Comparison of ENCODE assay signal across 1 cellular context in the genomic region with DNA sequence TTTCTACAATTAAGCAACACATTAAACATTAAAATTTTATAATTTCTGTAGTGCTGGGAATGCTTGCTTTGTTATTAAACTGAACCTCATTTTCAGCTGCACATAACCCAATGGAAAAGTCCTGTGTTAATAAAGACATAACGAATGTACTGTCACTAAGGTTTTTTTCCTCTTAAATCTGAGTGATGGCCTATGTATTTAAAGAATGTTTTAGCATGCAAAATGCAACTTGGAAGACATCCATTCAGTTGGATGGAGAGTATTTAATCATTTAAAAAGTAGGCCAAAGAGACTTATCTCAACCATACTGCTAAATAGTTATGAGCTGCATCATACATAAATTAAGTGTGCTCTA.
TF ChIP-seq lines count a peak whose summit lies in the region.

No MANE protein-coding gene starts in this region.

TF ChIP-seq in GM23338, 12 proteins besides CTCF, POLR2A, EP300 and RAD21 (continued from another document):
- TF ChIP-seq, protein P1, sequence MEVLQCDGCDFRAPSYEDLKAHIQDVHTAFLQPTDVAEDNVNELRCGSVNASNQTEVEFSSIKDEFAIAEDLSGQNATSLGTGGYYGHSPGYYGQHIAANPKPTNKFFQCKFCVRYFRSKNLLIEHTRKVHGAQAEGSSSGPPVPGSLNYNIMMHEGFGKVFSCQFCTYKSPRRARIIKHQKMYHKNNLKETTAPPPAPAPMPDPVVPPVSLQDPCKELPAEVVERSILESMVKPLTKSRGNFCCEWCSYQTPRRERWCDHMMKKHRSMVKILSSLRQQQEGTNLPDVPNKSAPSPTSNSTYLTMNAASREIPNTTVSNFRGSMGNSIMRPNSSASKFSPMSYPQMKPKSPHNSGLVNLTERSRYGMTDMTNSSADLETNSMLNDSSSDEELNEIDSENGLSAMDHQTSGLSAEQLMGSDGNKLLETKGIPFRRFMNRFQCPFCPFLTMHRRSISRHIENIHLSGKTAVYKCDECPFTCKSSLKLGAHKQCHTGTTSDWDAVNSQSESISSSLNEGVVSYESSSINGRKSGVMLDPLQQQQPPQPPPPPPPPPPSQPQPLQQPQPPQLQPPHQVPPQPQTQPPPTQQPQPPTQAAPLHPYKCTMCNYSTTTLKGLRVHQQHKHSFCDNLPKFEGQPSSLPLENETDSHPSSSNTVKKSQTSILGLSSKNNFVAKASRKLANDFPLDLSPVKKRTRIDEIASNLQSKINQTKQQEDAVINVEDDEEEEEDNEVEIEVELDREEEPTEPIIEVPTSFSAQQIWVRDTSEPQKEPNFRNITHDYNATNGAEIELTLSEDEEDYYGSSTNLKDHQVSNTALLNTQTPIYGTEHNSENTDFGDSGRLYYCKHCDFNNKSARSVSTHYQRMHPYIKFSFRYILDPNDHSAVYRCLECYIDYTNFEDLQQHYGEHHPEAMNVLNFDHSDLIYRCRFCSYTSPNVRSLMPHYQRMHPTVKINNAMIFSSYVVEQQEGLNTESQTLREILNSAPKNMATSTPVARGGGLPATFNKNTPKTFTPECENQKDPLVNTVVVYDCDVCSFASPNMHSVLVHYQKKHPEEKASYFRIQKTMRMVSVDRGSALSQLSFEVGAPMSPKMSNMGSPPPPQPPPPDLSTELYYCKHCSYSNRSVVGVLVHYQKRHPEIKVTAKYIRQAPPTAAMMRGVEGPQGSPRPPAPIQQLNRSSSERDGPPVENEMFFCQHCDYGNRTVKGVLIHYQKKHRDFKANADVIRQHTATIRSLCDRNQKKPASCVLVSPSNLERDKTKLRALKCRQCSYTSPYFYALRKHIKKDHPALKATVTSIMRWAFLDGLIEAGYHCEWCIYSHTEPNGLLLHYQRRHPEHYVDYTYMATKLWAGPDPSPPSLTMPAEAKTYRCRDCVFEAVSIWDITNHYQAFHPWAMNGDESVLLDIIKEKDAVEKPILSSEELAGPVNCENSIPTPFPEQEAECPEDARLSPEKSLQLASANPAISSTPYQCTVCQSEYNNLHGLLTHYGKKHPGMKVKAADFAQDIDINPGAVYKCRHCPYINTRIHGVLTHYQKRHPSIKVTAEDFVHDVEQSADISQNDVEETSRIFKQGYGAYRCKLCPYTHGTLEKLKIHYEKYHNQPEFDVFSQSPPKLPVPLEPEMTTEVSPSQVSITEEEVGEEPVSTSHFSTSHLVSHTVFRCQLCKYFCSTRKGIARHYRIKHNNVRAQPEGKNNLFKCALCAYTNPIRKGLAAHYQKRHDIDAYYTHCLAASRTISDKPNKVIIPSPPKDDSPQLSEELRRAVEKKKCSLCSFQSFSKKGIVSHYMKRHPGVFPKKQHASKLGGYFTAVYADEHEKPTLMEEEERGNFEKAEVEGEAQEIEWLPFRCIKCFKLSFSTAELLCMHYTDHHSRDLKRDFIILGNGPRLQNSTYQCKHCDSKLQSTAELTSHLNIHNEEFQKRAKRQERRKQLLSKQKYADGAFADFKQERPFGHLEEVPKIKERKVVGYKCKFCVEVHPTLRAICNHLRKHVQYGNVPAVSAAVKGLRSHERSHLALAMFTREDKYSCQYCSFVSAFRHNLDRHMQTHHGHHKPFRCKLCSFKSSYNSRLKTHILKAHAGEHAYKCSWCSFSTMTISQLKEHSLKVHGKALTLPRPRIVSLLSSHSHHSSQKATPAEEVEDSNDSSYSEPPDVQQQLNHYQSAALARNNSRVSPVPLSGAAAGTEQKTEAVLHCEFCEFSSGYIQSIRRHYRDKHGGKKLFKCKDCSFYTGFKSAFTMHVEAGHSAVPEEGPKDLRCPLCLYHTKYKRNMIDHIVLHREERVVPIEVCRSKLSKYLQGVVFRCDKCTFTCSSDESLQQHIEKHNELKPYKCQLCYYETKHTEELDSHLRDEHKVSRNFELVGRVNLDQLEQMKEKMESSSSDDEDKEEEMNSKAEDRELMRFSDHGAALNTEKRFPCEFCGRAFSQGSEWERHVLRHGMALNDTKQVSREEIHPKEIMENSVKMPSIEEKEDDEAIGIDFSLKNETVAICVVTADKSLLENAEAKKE (CRISPR knock-in tag; IDR thresholded peaks at IDR 0.05) = no peak
- no peak for TF ChIP-seq JUNB (IDR thresholded peaks at IDR 0.05; ENCODE audit: unreplicated experiment)
- TF ChIP-seq EZH2phosphoT487 (IDR thresholded peaks at IDR 0.05; ENCODE audit: unreplicated experiment) = no peak
- TF ChIP-seq ZNF331 (CRISPR knock-in tag; IDR thresholded peaks at IDR 0.05; ENCODE audit: low read depth) = no peak
- TF ChIP-seq, protein P2, sequence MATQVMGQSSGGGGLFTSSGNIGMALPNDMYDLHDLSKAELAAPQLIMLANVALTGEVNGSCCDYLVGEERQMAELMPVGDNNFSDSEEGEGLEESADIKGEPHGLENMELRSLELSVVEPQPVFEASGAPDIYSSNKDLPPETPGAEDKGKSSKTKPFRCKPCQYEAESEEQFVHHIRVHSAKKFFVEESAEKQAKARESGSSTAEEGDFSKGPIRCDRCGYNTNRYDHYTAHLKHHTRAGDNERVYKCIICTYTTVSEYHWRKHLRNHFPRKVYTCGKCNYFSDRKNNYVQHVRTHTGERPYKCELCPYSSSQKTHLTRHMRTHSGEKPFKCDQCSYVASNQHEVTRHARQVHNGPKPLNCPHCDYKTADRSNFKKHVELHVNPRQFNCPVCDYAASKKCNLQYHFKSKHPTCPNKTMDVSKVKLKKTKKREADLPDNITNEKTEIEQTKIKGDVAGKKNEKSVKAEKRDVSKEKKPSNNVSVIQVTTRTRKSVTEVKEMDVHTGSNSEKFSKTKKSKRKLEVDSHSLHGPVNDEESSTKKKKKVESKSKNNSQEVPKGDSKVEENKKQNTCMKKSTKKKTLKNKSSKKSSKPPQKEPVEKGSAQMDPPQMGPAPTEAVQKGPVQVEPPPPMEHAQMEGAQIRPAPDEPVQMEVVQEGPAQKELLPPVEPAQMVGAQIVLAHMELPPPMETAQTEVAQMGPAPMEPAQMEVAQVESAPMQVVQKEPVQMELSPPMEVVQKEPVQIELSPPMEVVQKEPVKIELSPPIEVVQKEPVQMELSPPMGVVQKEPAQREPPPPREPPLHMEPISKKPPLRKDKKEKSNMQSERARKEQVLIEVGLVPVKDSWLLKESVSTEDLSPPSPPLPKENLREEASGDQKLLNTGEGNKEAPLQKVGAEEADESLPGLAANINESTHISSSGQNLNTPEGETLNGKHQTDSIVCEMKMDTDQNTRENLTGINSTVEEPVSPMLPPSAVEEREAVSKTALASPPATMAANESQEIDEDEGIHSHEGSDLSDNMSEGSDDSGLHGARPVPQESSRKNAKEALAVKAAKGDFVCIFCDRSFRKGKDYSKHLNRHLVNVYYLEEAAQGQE (IDR thresholded peaks at IDR 0.05; ENCODE audit: unreplicated experiment) = no peak
- no peak for TF ChIP-seq NANOG (IDR thresholded peaks at IDR 0.05; ENCODE audit: borderline replicate concordance)
- TF ChIP-seq ZNF114 (CRISPR knock-in tag; IDR thresholded peaks at IDR 0.05) = no peak
- no peak for TF ChIP-seq STAT1 (IDR thresholded peaks at IDR 0.05; ENCODE audit: unreplicated experiment)
- TF ChIP-seq CREB1 (CRISPR knock-in tag; IDR thresholded peaks at IDR 0.05; ENCODE audit: low read depth) = no peak
- TF ChIP-seq EZH2 (IDR thresholded peaks at IDR 0.05; ENCODE audit: low read depth, unreplicated experiment) = no peak
- TF ChIP-seq POLR2AphosphoS5 (IDR thresholded peaks at IDR 0.05; ENCODE audit: low read depth) = no peak
